Comparison of ENCODE assay signal across 9 cellular contexts in genomic region chr13:40438999-40439797, GRCh38.
DNase-seq lines count a peak whose midpoint lies in the region; ATAC-seq and TF ChIP-seq lines count a peak whose summit lies in the region.
"Had no signal": no experiment of that assay in that cellular context is flagged by ENCODE, and none has a peak within 500 bp of the region (broad histone marks: within the 10 kb centered on the region; RNA-seq: fewer than 3 reads in every experiment).

No MANE protein-coding gene starts in this region.

- H3K27ac ChIP-seq in muscle layer of colon (ENCODE audit: low read depth, low read length) (peak overlapping the region; percentile 79), uterus (peak overlapping the region; percentile 84 to 92)
- H3K27ac ChIP-seq: C4-2B had no signal

- peak; percentile 54 for DNase-seq in activated naive CD4-positive, alpha-beta T cell treated with anti-CD3 and anti-CD28 coated beads for 36 hours
- DNase-seq in activated naive CD4-positive, alpha-beta T cell treated with anti-CD3 and anti-CD28 coated beads, Interleukin-2, amount 50 U/mL, for 16 hours = no peak
- DNase-seq in dermis blood vessel endothelial cell = peak; percentile 69
- DNase-seq in uterus = peak in 1 of 2 donors; percentile 48
- no peak for DNase-seq in NCI-H2227 (lab: John Stamatoyannopoulos, UW; ENCODE audit: unreplicated experiment)
- no peak for DNase-seq in HuH-7 (ENCODE audit: low spot score)

- no peaks in the 10 kb centered on the region for H3K36me3 ChIP-seq in muscle layer of colon (ENCODE audit: insufficient read depth, low read length)
- H3K36me3 ChIP-seq in uterus = no peaks in the 10 kb centered on the region

- H3K27me3 ChIP-seq in muscle layer of colon (ENCODE audit: control insufficient read depth in 1 of 2, insufficient read depth in 2 of 2, low read length in 2 of 2) (no peaks in the 10 kb centered on the region), uterus (no peaks in the 10 kb centered on the region)

- H3K9me3 Mint-ChIP-seq in activated naive CD4-positive, alpha-beta T cell treated with anti-CD3 and anti-CD28 coated beads for 36 hours = no peaks in the 10 kb centered on the region

- TF ChIP-seq POLR2A in uterus (IDR thresholded peaks at IDR 0.05) = no peak

- no peaks in the 10 kb centered on the region for H3K36me3 Mint-ChIP-seq in activated naive CD4-positive, alpha-beta T cell treated with anti-CD3 and anti-CD28 coated beads for 36 hours (ENCODE audit: low read depth)

- intact Hi-C loops in activated naive CD4-positive, alpha-beta T cell treated with anti-CD3 and anti-CD28 coated beads for 36 hours (cut with micrococcal nuclease) = loop anchor here (1.0 to 5.0 kb wide), 6 partner anchors 46 to 662 kb away; no protein-coding TSS in a partner anchor
- intact Hi-C loops in uterus (cut with DNase I; ENCODE audit: low total_unique reads) = no loop called here

- no peak overlapping the region for H3K9ac ChIP-seq in muscle layer of colon (ENCODE audit: low read length)

- no peaks in the 10 kb centered on the region for H3K27me3 Mint-ChIP-seq in activated naive CD4-positive, alpha-beta T cell treated with anti-CD3 and anti-CD28 coated beads for 36 hours (ENCODE audit: low read depth)

- CTCF ChIA-PET in activated naive CD4-positive, alpha-beta T cell treated with anti-CD3 and anti-CD28 coated beads for 36 hours (lab: Charles Lee) = interaction anchor here (0.5 to 1.1 kb wide), 9 partner anchors 9 to 728 kb away, joined by 3 to 5 read pairs (median 3); no protein-coding TSS in a partner anchor

- H3K4me3 Mint-ChIP-seq in activated naive CD4-positive, alpha-beta T cell treated with anti-CD3 and anti-CD28 coated beads for 36 hours = peak overlapping the region; percentile 33

- H3K4me1 Mint-ChIP-seq in activated naive CD4-positive, alpha-beta T cell treated with anti-CD3 and anti-CD28 coated beads for 36 hours (ENCODE audit: low read depth) = peaks cover 40% of the 10 kb centered on the region

- no peaks in the 10 kb centered on the region for H3K9me3 ChIP-seq in muscle layer of colon (ENCODE audit: low read length)
- H3K9me3 ChIP-seq in uterus = no peaks in the 10 kb centered on the region

- no peak for TF ChIP-seq CTCF in uterus (IDR thresholded peaks at IDR 0.05)

- H3K4me1 ChIP-seq in muscle layer of colon (ENCODE audit: insufficient read depth, low read length) = peaks cover 45% of the 10 kb centered on the region
- H3K4me1 ChIP-seq in uterus = peaks cover 0 to 13% of the 10 kb centered on the region in 2 donors

- no peak for ATAC-seq in HG03196 (IDR thresholded peaks at IDR 0.05; ENCODE audit: unreplicated experiment)

- peak overlapping the region; percentile 46 for H3K27ac Mint-ChIP-seq in activated naive CD4-positive, alpha-beta T cell treated with anti-CD3 and anti-CD28 coated beads for 36 hours

- H3K4me3 ChIP-seq in muscle layer of colon (ENCODE audit: low read depth in 1 of 2, low read length in 2 of 2) (peak overlapping the region in 1 of 2 donors; percentile 35), uterus (peak overlapping the region; percentile 12 to 17)

Comparison
In these comparisons a context has a peak if more than half of its experiments do, and no peak if none do; other contexts are left out.
1. DNase-seq: peak in activated naive CD4-positive, alpha-beta T cell treated with anti-CD3 and anti-CD28 coated beads for 36 hours (single experiment) and dermis blood vessel endothelial cell (single experiment); none in activated naive CD4-positive, alpha-beta T cell treated with anti-CD3 and anti-CD28 coated beads, Interleukin-2, amount 50 U/mL, for 16 hours (single experiment), NCI-H2227 (single experiment) and HuH-7 (single experiment).